ENCODE assay signal across 8 cellular contexts in the genomic region with DNA sequence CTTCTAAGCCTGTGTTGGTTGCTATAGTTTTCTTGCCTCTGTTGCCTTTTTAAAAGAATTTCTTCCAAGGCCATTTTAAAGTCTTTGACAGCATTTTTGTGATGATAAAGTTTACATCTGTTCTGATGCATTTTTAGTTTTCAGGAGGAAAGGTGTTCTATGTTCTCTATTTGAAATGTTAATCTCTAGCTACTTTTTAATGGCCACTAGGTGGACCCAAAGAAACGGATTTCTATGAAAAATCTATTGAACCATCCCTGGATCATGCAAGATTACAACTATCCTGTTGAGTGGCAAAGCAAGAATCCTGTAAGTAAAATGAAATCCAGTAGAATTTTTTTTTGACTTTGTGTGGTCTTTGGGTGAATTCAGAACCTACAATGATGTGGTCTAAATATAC.
DNase-seq lines count a peak whose midpoint lies in the region; ATAC-seq and TF ChIP-seq lines count a peak whose summit lies in the region.

No MANE protein-coding gene starts in this region.

- H3K4me3 Mint-ChIP-seq in activated T-cell treated with anti-CD3 and anti-CD28 coated beads, Interleukin-2, amount 50 U/mL, for 72 hours = no peak overlapping the region

- no peaks in the 10 kb centered on the region for H3K9me3 ChIP-seq in thoracic aorta

- H3K9me3 Mint-ChIP-seq in activated T-cell treated with anti-CD3 and anti-CD28 coated beads, Interleukin-2, amount 50 U/mL, for 72 hours = no peaks in the 10 kb centered on the region

- no peaks in the 10 kb centered on the region for H3K36me3 ChIP-seq in thoracic aorta

- no peaks in the 10 kb centered on the region for H3K27me3 ChIP-seq in thoracic aorta (replicated peaks; ENCODE audit: insufficient read depth)

- no peaks in the 10 kb centered on the region for H3K4me1 ChIP-seq in thoracic aorta (ENCODE audit: control insufficient read depth in 1 of 2, low read depth in 2 of 2)

- ATAC-seq in thoracic aorta (ENCODE audit: insufficient number of reproducible peaks, low FRiP score, low read depth) (no peak), esophagus mucosa (no peak)
- ATAC-seq in activated T-cell treated with anti-CD3 and anti-CD28 coated beads, Interleukin-2, amount 50 U/mL, for 72 hours (replicated peaks in 1 of 2) = no peak

- DNase-seq in AG09309 (ENCODE audit: low read depth) (peak; percentile 11), GM13977 (ENCODE audit: low spot score) (peak; percentile 23), RKO (ENCODE audit: low spot score) (peak; percentile 52), foreskin fibroblast (peak; percentile 25 to 61), thoracic aorta (ENCODE audit: low spot score) (no peak), foreskin melanocyte (no peak)
- DNase-seq in activated T-cell treated with anti-CD3 and anti-CD28 coated beads, Interleukin-2, amount 50 U/mL, for 72 hours = no peak

- no peaks in the 10 kb centered on the region for H3K27me3 Mint-ChIP-seq in activated T-cell treated with anti-CD3 and anti-CD28 coated beads, Interleukin-2, amount 50 U/mL, for 72 hours (ENCODE audit: low read depth)

- H3K27ac ChIP-seq in thoracic aorta = no peak overlapping the region

- no peaks in the 10 kb centered on the region for H3K4me1 Mint-ChIP-seq in activated T-cell treated with anti-CD3 and anti-CD28 coated beads, Interleukin-2, amount 50 U/mL, for 72 hours (ENCODE audit: low read depth)

- in situ Hi-C loops in GM13977 (cut with MboI; ENCODE audit: low pct_unique_long_range_greater_than_20kb, low sequenced_read_pairs, unreplicated experiment) = loop anchor here (10.0 kb wide), 1 partner anchor 102 kb away; no protein-coding TSS in a partner anchor

- peak; percentile 54 for TF ChIP-seq CTCF in AG09309 (IDR thresholded peaks at IDR 0.05; ENCODE audit: control insufficient read depth, insufficient read depth, low read depth, low read length, missing control alignments)
- peak; percentile 66 for TF ChIP-seq CTCF in GM13977 (IDR thresholded peaks at IDR 0.05; ENCODE audit: extremely low read depth, insufficient read depth, missing control alignments)
- TF ChIP-seq CTCF in foreskin fibroblast (IDR thresholded peaks at IDR 0.05; ENCODE audit: low read depth, low read length) = peak; percentile 40
- peak; percentile 32 for TF ChIP-seq CTCF in thoracic aorta (IDR thresholded peaks at IDR 0.05)

- no peak overlapping the region for H3K27ac Mint-ChIP-seq in activated T-cell treated with anti-CD3 and anti-CD28 coated beads, Interleukin-2, amount 50 U/mL, for 72 hours

- H3K36me3 Mint-ChIP-seq in activated T-cell treated with anti-CD3 and anti-CD28 coated beads, Interleukin-2, amount 50 U/mL, for 72 hours (ENCODE audit: insufficient read depth in 2 of 2) = peaks cover 4 to 27% of the 10 kb centered on the region in 2 donors

- H3K4me3 ChIP-seq in AG09309 (ENCODE audit: control insufficient read depth, low read depth, low read length) (no peak overlapping the region), foreskin fibroblast (ENCODE audit: low read depth in 1 of 2, low read length in 2 of 2) (no peak overlapping the region), thoracic aorta (no peak overlapping the region)

Comparison
In these comparisons a context has a peak if more than half of its experiments do, and no peak if none do; other contexts are left out.
1. DNase-seq: peak in AG09309 (single experiment), GM13977 (single experiment), RKO (single experiment) and foreskin fibroblast (2 of 2); none in thoracic aorta (single experiment), foreskin melanocyte (single experiment) and activated T-cell treated with anti-CD3 and anti-CD28 coated beads, Interleukin-2, amount 50 U/mL, for 72 hours (0 of 2).
2. Peak in every context shown above with its lines, with median percentiles within 50 percentile points of each other: CTCF ChIP-seq.